In the genomic region with DNA sequence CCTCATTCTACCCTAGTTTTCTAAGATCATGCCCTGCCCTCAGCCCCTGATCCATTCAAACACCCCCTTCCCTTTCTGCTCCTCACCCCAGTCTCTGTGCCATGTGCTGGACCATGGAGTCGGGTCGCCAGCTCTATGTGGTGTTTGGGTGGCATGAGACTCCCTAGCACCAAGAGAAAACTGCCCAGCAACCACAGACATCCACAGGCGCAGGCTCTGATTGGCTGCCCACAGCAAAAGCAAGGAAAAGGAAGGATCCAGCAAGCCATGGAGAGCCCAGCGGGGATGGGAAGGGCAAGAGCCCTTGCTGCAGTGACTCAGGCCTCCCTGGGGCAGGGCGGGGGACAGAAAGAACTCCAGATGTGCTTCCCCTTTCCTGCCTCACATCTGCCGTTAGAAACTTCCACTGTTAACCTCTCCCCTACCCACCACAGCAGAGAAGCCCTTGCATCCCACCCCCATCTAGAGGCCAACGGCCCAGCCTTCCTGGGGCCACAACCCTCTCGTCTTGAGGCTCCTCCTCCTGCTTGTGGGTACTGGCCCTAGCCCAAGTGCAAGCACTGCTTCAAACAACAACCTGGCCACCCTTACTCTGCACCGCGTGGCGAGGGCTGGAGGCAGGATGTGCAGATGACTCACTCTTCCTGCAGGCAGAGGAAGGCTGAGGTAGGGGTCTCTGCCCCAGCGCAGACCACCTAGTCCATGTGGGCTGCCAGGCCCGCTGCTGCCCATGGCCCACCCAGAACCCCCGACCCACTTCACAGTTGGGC, we compare ENCODE assay signal across 8 cellular contexts.
DNase-seq lines count a peak whose midpoint lies in the region; ATAC-seq and TF ChIP-seq lines count a peak whose summit lies in the region.

No MANE protein-coding gene starts in this region.

- H3K27ac Mint-ChIP-seq in stimulated activated naive CD8-positive, alpha-beta T cell treated with anti-CD3 and anti-CD28 coated beads, Interleukin-15, Interleukin-2, amounts not matched to agents 100 ng/mL and 50 ng/mL, for 24 hours = peak overlapping the region; percentile 96

- H3K27me3 Mint-ChIP-seq in stimulated activated naive CD8-positive, alpha-beta T cell treated with anti-CD3 and anti-CD28 coated beads, Interleukin-15, Interleukin-2, amounts not matched to agents 100 ng/mL and 50 ng/mL, for 24 hours = no peaks in the 10 kb centered on the region

- DNase-seq in NOMO-1 treated with dmso at 0.1 percent for 144 hours (lab: John Stamatoyannopoulos, UW; ENCODE audit: unreplicated experiment) (peak; percentile 96), epidermal melanocyte (ENCODE audit: insufficient read length, low spot score) (peak; percentile 99)
- DNase-seq in activated CD8-positive, alpha-beta memory T cell treated with anti-CD3 and anti-CD28 coated beads, Interleukin-2, amount 50 U/mL, for 48 hours = peak; percentile 89

- H3K4me3 ChIP-seq in GM12875 (ENCODE audit: low read depth, low read length) = peak overlapping the region; percentile 1
- peak overlapping the region; percentile 40 to 60 for H3K4me3 ChIP-seq in mucosa of rectum (ENCODE audit: low read length in 2 of 2)

- no peaks in the 10 kb centered on the region for H3K27me3 ChIP-seq in mucosa of rectum (ENCODE audit: control insufficient read depth in 2 of 2, insufficient read depth in 2 of 2, low read length in 2 of 2)

- no peaks in the 10 kb centered on the region for H3K9me3 ChIP-seq in mucosa of rectum (ENCODE audit: control insufficient read depth in 2 of 2, low read length in 2 of 2)

- no peaks in the 10 kb centered on the region for H3K9me3 Mint-ChIP-seq in stimulated activated naive CD8-positive, alpha-beta T cell treated with anti-CD3 and anti-CD28 coated beads, Interleukin-15, Interleukin-2, amounts not matched to agents 100 ng/mL and 50 ng/mL, for 24 hours

- TF ChIP-seq CTCF in GM12875 (IDR thresholded peaks at IDR 0.05; ENCODE audit: borderline replicate concordance, insufficient read depth, low read depth, low read length) = no peak

- peak overlapping the region; percentile 54 to 82 for H3K9ac ChIP-seq in mucosa of rectum (ENCODE audit: low read depth in 1 of 2, low read length in 2 of 2)

- peaks cover 15 to 18% of the 10 kb centered on the region in 2 donors for H3K36me3 ChIP-seq in mucosa of rectum (ENCODE audit: control insufficient read depth in 2 of 2, insufficient read depth in 2 of 2, low read length in 2 of 2)

- H3K36me3 Mint-ChIP-seq in stimulated activated naive CD8-positive, alpha-beta T cell treated with anti-CD3 and anti-CD28 coated beads, Interleukin-15, Interleukin-2, amounts not matched to agents 100 ng/mL and 50 ng/mL, for 24 hours (ENCODE audit: low read depth) = peaks cover 50% of the 10 kb centered on the region

- peak overlapping the region; percentile 96 to 98 for H3K27ac ChIP-seq in mucosa of rectum (ENCODE audit: low read depth in 2 of 2, low read length in 2 of 2)

- H3K4me3 Mint-ChIP-seq in stimulated activated naive CD8-positive, alpha-beta T cell treated with anti-CD3 and anti-CD28 coated beads, Interleukin-15, Interleukin-2, amounts not matched to agents 100 ng/mL and 50 ng/mL, for 24 hours = peak overlapping the region; percentile 74

- peaks cover 76% of the 10 kb centered on the region in 2 donors for H3K4me1 ChIP-seq in mucosa of rectum (ENCODE audit: control insufficient read depth in 2 of 2, insufficient read depth in 2 of 2, low read length in 2 of 2)

- ATAC-seq in HG02981 (IDR thresholded peaks at IDR 0.05; ENCODE audit: unreplicated experiment) (peak; percentile 30), GM21526 (IDR thresholded peaks at IDR 0.05; ENCODE audit: low FRiP score, unreplicated experiment) (no peak)

- peaks cover 99% of the 10 kb centered on the region for H3K4me1 Mint-ChIP-seq in stimulated activated naive CD8-positive, alpha-beta T cell treated with anti-CD3 and anti-CD28 coated beads, Interleukin-15, Interleukin-2, amounts not matched to agents 100 ng/mL and 50 ng/mL, for 24 hours (ENCODE audit: low read depth)
